In genomic region chr2:239257511-239257937, GRCh38 we compare ENCODE assay signal across 9 cellular contexts.
DNase-seq lines count a peak whose midpoint lies in the region; ATAC-seq, FAIRE-seq and TF ChIP-seq lines count a peak whose summit lies in the region.
"Had no signal": no experiment of that assay in that cellular context is flagged by ENCODE, and none has a peak within 500 bp of the region (broad histone marks: within the 10 kb centered on the region; RNA-seq: fewer than 3 reads in every experiment).

No MANE protein-coding gene starts in this region.

- DNase-seq in AG04449 (ENCODE audit: low read depth, low spot score) (peak; percentile 80), GM18507 (ENCODE audit: extremely low spot score, insufficient read length, low read depth) (no peak), SKM-1 (lab: John Stamatoyannopoulos, UW; ENCODE audit: unreplicated experiment) (peak; percentile 51), foreskin fibroblast (peak; percentile 84 to 91), cerebellar cortex (ENCODE audit: low spot score) (no peak), NCI-H2196 (lab: John Stamatoyannopoulos, UW; ENCODE audit: unreplicated experiment) (no peak)
- DNase-seq: NCI-H1930 had no signal

- H3K4me3 ChIP-seq in AG04449 (ENCODE audit: low read depth, low read length) = no peak overlapping the region
- no peak overlapping the region for H3K4me3 ChIP-seq in foreskin fibroblast (ENCODE audit: low read depth in 1 of 2, low read length in 2 of 2)

- POLR2A ChIA-PET in AG04449 (lab: Yijun Ruan, JAX) = no interaction called here

- CTCF ChIA-PET in AG04449 (lab: Yijun Ruan, JAX) = no interaction called here

- FAIRE-seq in GM18507 (lab: Jason Lieb, UNC) = peak; percentile 24

- TF ChIP-seq CTCF in AG04449 (IDR thresholded peaks at IDR 0.05; ENCODE audit: insufficient read depth, low read length, missing control alignments) (no peak), foreskin fibroblast (IDR thresholded peaks at IDR 0.05; ENCODE audit: low read depth, low read length) (no peak)

- ATAC-seq in HG03460 (IDR thresholded peaks at IDR 0.05; ENCODE audit: unreplicated experiment) (no peak), HG03039 (IDR thresholded peaks at IDR 0.05; ENCODE audit: unreplicated experiment) (no peak)

Comparison
In these comparisons a context has a peak if more than half of its experiments do, and no peak if none do; other contexts are left out.
1. DNase-seq: peak in AG04449 (single experiment), SKM-1 (single experiment) and foreskin fibroblast (2 of 2); none in GM18507 (single experiment), cerebellar cortex (single experiment) and NCI-H2196 (single experiment).